In the genomic region with DNA sequence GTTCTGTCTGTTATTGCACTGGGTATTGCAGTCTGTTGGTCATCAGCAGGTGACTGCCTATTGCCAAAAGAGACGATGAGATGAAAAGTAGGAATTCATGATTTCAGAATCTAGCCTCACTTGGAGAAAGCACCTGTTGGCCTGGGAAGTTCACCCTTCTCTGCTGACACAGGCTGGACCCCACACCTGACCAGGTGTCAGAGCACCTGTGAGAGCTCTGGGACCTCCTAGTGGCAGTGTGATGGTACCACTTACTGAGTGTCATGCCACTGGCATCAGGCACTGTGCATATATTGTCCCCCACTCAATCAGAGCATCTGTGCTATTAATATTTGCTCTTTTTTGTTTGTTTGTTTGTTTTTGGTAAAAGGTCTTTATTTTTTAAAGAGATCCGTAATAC, we compare ENCODE assay signal across 12 cellular contexts.
DNase-seq lines count a peak whose midpoint lies in the region; ATAC-seq and TF ChIP-seq lines count a peak whose summit lies in the region.
"Had no signal": no experiment of that assay in that cellular context is flagged by ENCODE, and none has a peak within 500 bp of the region (broad histone marks: within the 10 kb centered on the region; RNA-seq: fewer than 3 reads in every experiment).

No MANE protein-coding gene starts in this region.

- peak overlapping the region; percentile 69 to 95 (median 94) for H3K27ac Mint-ChIP-seq in IgD-negative memory B cell
- peak overlapping the region; percentile 81 to 86 for H3K27ac Mint-ChIP-seq in natural killer cell treated with Interleukin-12 subunit alpha and Interleukin-12 subunit beta and Interleukin-15 and Interleukin-18, amount 100 ng/mL, for 72 hours

- no peaks in the 10 kb centered on the region for H3K9me3 Mint-ChIP-seq in IgD-negative memory B cell
- H3K9me3 Mint-ChIP-seq in natural killer cell treated with Interleukin-12 subunit alpha and Interleukin-12 subunit beta and Interleukin-15 and Interleukin-18, amount 100 ng/mL, for 72 hours: no peaks in the 10 kb centered on the region

- ATAC-seq in body of pancreas: no peak
- ATAC-seq in natural killer cell treated with Interleukin-12 subunit alpha and Interleukin-12 subunit beta and Interleukin-15 and Interleukin-18, amount 100 ng/mL, for 72 hours: no peak
- no peak for ATAC-seq in HG03571 (IDR thresholded peaks at IDR 0.05; ENCODE audit: unreplicated experiment)
- ATAC-seq in HG02588 (IDR thresholded peaks at IDR 0.05; ENCODE audit: unreplicated experiment): no peak
- ATAC-seq in HG02870 (IDR thresholded peaks at IDR 0.05; ENCODE audit: unreplicated experiment): no peak

- DNase-seq in NCI-H345 treated with DMSO at 0.1 percent for 48 hours (lab: John Stamatoyannopoulos, UW; ENCODE audit: unreplicated experiment): peak; percentile 5
- no peak for DNase-seq in NCI-H345 (lab: John Stamatoyannopoulos, UW)
- peak in 1 of 4 donors; percentile 35 for DNase-seq in body of pancreas
- DNase-seq in natural killer cell treated with Interleukin-12 subunit alpha and Interleukin-12 subunit beta and Interleukin-15 and Interleukin-18, amount 100 ng/mL, for 72 hours (ENCODE audit: low spot score): no peak
- DNase-seq: amygdala; foreskin fibroblast; NCI-H2107; stimulated activated CD4-positive, alpha-beta T cell treated with anti-CD3 and anti-CD28 coated beads, Interleukin-4, amount 100 ng/mL, for 1 hour had no signal

- H3K4me1 Mint-ChIP-seq in IgD-negative memory B cell: peaks cover 61 to 75% (median 69%) of the 10 kb centered on the region in 3 donors
- peaks cover 64 to 72% of the 10 kb centered on the region in 2 donors for H3K4me1 Mint-ChIP-seq in natural killer cell treated with Interleukin-12 subunit alpha and Interleukin-12 subunit beta and Interleukin-15 and Interleukin-18, amount 100 ng/mL, for 72 hours (ENCODE audit: low read depth in 2 of 2)

- no peaks in the 10 kb centered on the region for H3K27me3 Mint-ChIP-seq in IgD-negative memory B cell
- H3K27me3 Mint-ChIP-seq in natural killer cell treated with Interleukin-12 subunit alpha and Interleukin-12 subunit beta and Interleukin-15 and Interleukin-18, amount 100 ng/mL, for 72 hours: no peaks in the 10 kb centered on the region

- H3K36me3 Mint-ChIP-seq in IgD-negative memory B cell: no peaks in the 10 kb centered on the region
- H3K36me3 Mint-ChIP-seq in natural killer cell treated with Interleukin-12 subunit alpha and Interleukin-12 subunit beta and Interleukin-15 and Interleukin-18, amount 100 ng/mL, for 72 hours: no peaks in the 10 kb centered on the region

- WGBS in body of pancreas, 2 donors: 61 to 75% methylated on average over 2 of the region's 2 CpGs

- H3K4me1 ChIP-seq in body of pancreas: peaks cover 64% of the 10 kb centered on the region

- no peak for TF ChIP-seq POLR2A in body of pancreas (IDR thresholded peaks at IDR 0.05)

- no peaks in the 10 kb centered on the region for H3K9me3 ChIP-seq in body of pancreas

- no peaks in the 10 kb centered on the region for H3K27me3 ChIP-seq in body of pancreas

- intact Hi-C loops in body of pancreas (cut with DNase I): loop anchor here (10.0 kb wide), 1 partner anchor 63 kb away; a partner anchor contains a TSS

- peak overlapping the region in 3 of 4 donors; percentile 56 to 75 (median 58) for H3K4me3 Mint-ChIP-seq in IgD-negative memory B cell
- peak overlapping the region; percentile 34 for H3K4me3 Mint-ChIP-seq in natural killer cell treated with Interleukin-12 subunit alpha and Interleukin-12 subunit beta and Interleukin-15 and Interleukin-18, amount 100 ng/mL, for 72 hours

- peak in 4 of 7 experiments; percentile 16 to 36 (median 29) for TF ChIP-seq CTCF in body of pancreas (IDR thresholded peaks at IDR 0.05)

- no peak overlapping the region for H3K4me3 ChIP-seq in body of pancreas

- no peaks in the 10 kb centered on the region for H3K36me3 ChIP-seq in body of pancreas (replicated peaks in 1 of 2; ENCODE audit: insufficient read depth in 1 of 2, low read depth in 2 of 2)

- no peak overlapping the region for H3K27ac ChIP-seq in body of pancreas
